ENCODE assay signal across 20 cellular contexts in genomic region chr11:33559567-33559966, GRCh38.
"Had no signal": no experiment of that assay in that cellular context is flagged by ENCODE, and none has a peak within 500 bp of the region (broad histone marks: within the 10 kb centered on the region; RNA-seq: fewer than 3 reads in every experiment).

No MANE protein-coding gene starts in this region.

- ATAC-seq: left lobe of liver; natural killer cell; stimulated activated memory B cell treated with anti-CD40 and anti-IgM and Interleukin-4, amounts not matched to agents 10 μg/mL and 1 μg/mL and 100 μg/mL, for 72 hours; stimulated activated naive CD8-positive, alpha-beta T cell treated with anti-CD3 and anti-CD28 coated beads, Interleukin-15, Interleukin-2, amounts not matched to agents 100 U/mL and 50 U/mL, for 24 hours had no signal

- H3K4me3 ChIP-seq: dorsolateral prefrontal cortex, lung, prostate gland, right atrium auricular region, sigmoid colon, testis, tibial artery, upper lobe of left lung, uterus had no signal

- DNase-seq: dorsolateral prefrontal cortex; effector CD4-positive, alpha-beta T cell; hypothalamus; kidney; natural killer cell; nucleus accumbens; sigmoid colon; stimulated activated CD4-positive, alpha-beta T cell treated with anti-CD3 and anti-CD28 coated beads, Interleukin-4, amount 100 ng/mL, for 4 hours; stimulated activated naive CD8-positive, alpha-beta T cell treated with anti-CD3 and anti-CD28 coated beads, Interleukin-15, Interleukin-2, amounts not matched to agents 100 U/mL and 50 U/mL, for 24 hours; substantia nigra; testis; tibial artery; uterus had no signal

- H3K27me3 ChIP-seq: dorsolateral prefrontal cortex, right atrium auricular region, sigmoid colon, testis, upper lobe of left lung, uterus had no signal

- H3K4me1 ChIP-seq: prostate gland, right atrium auricular region, sigmoid colon, tibial artery, upper lobe of left lung, uterus had no signal

- H3K36me3 ChIP-seq: prostate gland, right atrium auricular region, sigmoid colon, tibial artery, upper lobe of left lung, uterus had no signal

- H3K27ac ChIP-seq: prostate gland, right atrium auricular region, sigmoid colon, testis, tibial artery, upper lobe of left lung, uterus had no signal

- H3K9me3 ChIP-seq: prostate gland, right atrium auricular region, sigmoid colon, testis, tibial artery, upper lobe of left lung, uterus had no signal

- FAIRE-seq: frontal cortex, kidney had no signal
